ENCODE assay signal across 9 cellular contexts in the genomic region with DNA sequence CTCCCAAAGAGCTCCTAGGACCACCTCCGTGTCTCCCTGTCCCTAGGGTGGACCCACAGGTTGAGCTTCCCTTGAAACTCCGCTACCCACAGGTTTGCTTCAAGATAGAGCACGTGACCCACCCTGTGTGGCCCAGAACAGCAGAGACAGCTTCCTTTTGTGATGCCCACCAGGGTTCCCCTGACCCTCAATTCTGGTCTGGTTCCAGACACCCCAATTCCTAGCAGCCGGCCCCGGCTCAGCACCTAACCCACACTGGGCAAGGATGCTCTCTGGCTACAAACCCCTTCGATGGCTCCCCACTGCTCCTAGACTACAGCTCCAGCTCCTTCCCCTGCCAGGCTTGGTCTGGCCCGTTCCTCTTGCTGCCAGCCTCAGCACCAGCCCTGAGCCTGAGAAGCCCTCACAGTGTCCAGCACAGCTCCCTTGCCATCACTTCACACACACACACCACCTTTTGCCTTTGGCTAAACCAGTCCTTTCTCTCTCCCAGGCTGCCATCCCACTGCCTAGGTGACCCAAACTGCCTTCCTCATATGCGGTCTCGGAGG. TPM values are rescaled to one million over a fixed set of nuclear protein-coding genes. Genes with fewer than 3 reads are reported as not detected.
DNase-seq lines count a peak whose midpoint lies in the region; ATAC-seq and TF ChIP-seq lines count a peak whose summit lies in the region.
"Had no signal": no experiment of that assay in that cellular context is flagged by ENCODE, and none has a peak within 500 bp of the region (broad histone marks: within the 10 kb centered on the region; RNA-seq: fewer than 3 reads in every experiment).

No MANE protein-coding gene starts in this region.

- H3K27me3 Mint-ChIP-seq in CD4-positive, CD25-positive, alpha-beta regulatory T cell: peaks cover 16% of the 10 kb centered on the region
- H3K27me3 Mint-ChIP-seq in activated naive CD8-positive, alpha-beta T cell treated with anti-CD3 and anti-CD28 coated beads, Interleukin-2, amount 50 U/mL, for 24 hours: peaks cover 6% of the 10 kb centered on the region
- peaks cover 14 to 31% (median 18%) of the 10 kb centered on the region in 3 donors for H3K27me3 Mint-ChIP-seq in naive B cell

- no peak for DNase-seq in CD4-positive, CD25-positive, alpha-beta regulatory T cell
- no peak for DNase-seq in HCT116 (ENCODE audit: low read depth, low spot score)
- no peak for DNase-seq in activated naive CD8-positive, alpha-beta T cell treated with anti-CD3 and anti-CD28 coated beads, Interleukin-2, amount 50 U/mL, for 24 hours
- no peak for DNase-seq in naive B cell
- no peak for DNase-seq in iPS-NIHi11 (ENCODE audit: low spot score)
- DNase-seq in HEK293T (ENCODE audit: extremely low spot score): no peak
- DNase-seq in NCI-H1105 (lab: John Stamatoyannopoulos, UW): no peak

- POLR2A ChIA-PET in HCT116 (lab: Charles Lee) (no interaction called here), HEK293T (lab: Yijun Ruan, JAX) (interaction anchor here (1.3 to 2.1 kb wide), 2 partner anchors 23 to 58 kb away, joined by 3 to 6 read pairs; no protein-coding TSS in a partner anchor)

- no peak for TF ChIP-seq POLR2A in HCT116 (IDR thresholded peaks at IDR 0.05; ENCODE audit: borderline replicate concordance, extremely low read depth, insufficient read depth, insufficient read length)

- no peak overlapping the region for H3K4me3 ChIP-seq in CD4-positive, CD25-positive, alpha-beta regulatory T cell (ENCODE audit: low read depth, low read length)
- H3K4me3 ChIP-seq in HCT116 (replicated peaks in 1 of 2; ENCODE audit: low read depth in 1 of 2, low read length in 2 of 2): peak overlapping the region; percentile 30 to 39
- H3K4me3 ChIP-seq: ovary had no signal

- no peaks in the 10 kb centered on the region for H3K36me3 Mint-ChIP-seq in CD4-positive, CD25-positive, alpha-beta regulatory T cell
- no peaks in the 10 kb centered on the region for H3K36me3 Mint-ChIP-seq in activated naive CD8-positive, alpha-beta T cell treated with anti-CD3 and anti-CD28 coated beads, Interleukin-2, amount 50 U/mL, for 24 hours (ENCODE audit: low read depth)
- H3K36me3 Mint-ChIP-seq in naive B cell: peaks cover 0 to under 1% of the 10 kb centered on the region in 2 donors

- no peak for ATAC-seq in CD4-positive, CD25-positive, alpha-beta regulatory T cell (ENCODE audit: low read depth in 2 of 2)
- peak; percentile 33; the same call in 1 of the 2 replicates for ATAC-seq in HCT116
- no peak for ATAC-seq in activated naive CD8-positive, alpha-beta T cell treated with anti-CD3 and anti-CD28 coated beads, Interleukin-2, amount 50 U/mL, for 24 hours
- peak in 1 of 2 donors; percentile 13 for ATAC-seq in naive B cell (ENCODE audit: low read depth in 2 of 2)
- ATAC-seq in GM19328 (IDR thresholded peaks at IDR 0.05; ENCODE audit: unreplicated experiment): no peak

- peak overlapping the region; percentile 49 for H3K4me2 ChIP-seq in HCT116 (ENCODE audit: low read length)

- H3K9me3 Mint-ChIP-seq in CD4-positive, CD25-positive, alpha-beta regulatory T cell: peaks cover 0 to 2% (median 0%) of the 10 kb centered on the region in 7 donors
- H3K9me3 Mint-ChIP-seq in activated naive CD8-positive, alpha-beta T cell treated with anti-CD3 and anti-CD28 coated beads, Interleukin-2, amount 50 U/mL, for 24 hours: no peaks in the 10 kb centered on the region
- peaks cover 0 to 7% (median 5%) of the 10 kb centered on the region in 7 donors for H3K9me3 Mint-ChIP-seq in naive B cell

- TF ChIP-seq RAD21 in HCT116 (IDR thresholded peaks at IDR 0.05; ENCODE audit: low read depth): no peak

- peaks cover 0 to 8% (median 6%) of the 10 kb centered on the region in 4 donors for H3K4me1 Mint-ChIP-seq in CD4-positive, CD25-positive, alpha-beta regulatory T cell
- H3K4me1 Mint-ChIP-seq in activated naive CD8-positive, alpha-beta T cell treated with anti-CD3 and anti-CD28 coated beads, Interleukin-2, amount 50 U/mL, for 24 hours: peaks cover 3% of the 10 kb centered on the region
- peaks cover 9 to 12% (median 12%) of the 10 kb centered on the region in 3 donors for H3K4me1 Mint-ChIP-seq in naive B cell

- no peaks in the 10 kb centered on the region for H3K27me3 ChIP-seq in CD4-positive, CD25-positive, alpha-beta regulatory T cell (ENCODE audit: control insufficient read depth, insufficient read depth, low read length)
- H3K27me3 ChIP-seq in HCT116 (ENCODE audit: insufficient read depth, low read length): no peaks in the 10 kb centered on the region
- H3K27me3 ChIP-seq: ovary had no signal

- H3K27ac Mint-ChIP-seq in CD4-positive, CD25-positive, alpha-beta regulatory T cell: no peak overlapping the region
- H3K27ac Mint-ChIP-seq in activated naive CD8-positive, alpha-beta T cell treated with anti-CD3 and anti-CD28 coated beads, Interleukin-2, amount 50 U/mL, for 24 hours: no peak overlapping the region
- H3K27ac Mint-ChIP-seq in naive B cell: no peak overlapping the region

- H3K27ac ChIP-seq in CD4-positive, CD25-positive, alpha-beta regulatory T cell (ENCODE audit: insufficient read depth, low read length, poor library complexity, severe bottlenecking): no peak overlapping the region
- H3K27ac ChIP-seq in HCT116 (ENCODE audit: low read depth, low read length): no peak overlapping the region; the same call in 1 of the 2 replicates
- H3K27ac ChIP-seq: ovary had no signal

- no peak overlapping the region for H2AFZ ChIP-seq in HCT116 (ENCODE audit: low read depth, low read length, poor library complexity, severe bottlenecking)

- no peaks in the 10 kb centered on the region for H3K79me2 ChIP-seq in HCT116 (ENCODE audit: insufficient read depth, low read length)

- CTCF ChIA-PET in HCT116 (lab: Charles Lee) (interaction anchor here (0.5 to 2.5 kb wide), 16 partner anchors 18 to 726 kb away, joined by 3 to 25 read pairs (median 3); a partner anchor contains a TSS), HEK293T (lab: Yijun Ruan, JAX) (interaction anchor here (0.6 to 3.1 kb wide), 27 partner anchors 10 to 726 kb away, joined by 3 to 37 read pairs (median 5); a partner anchor contains a TSS)

- BruUV-seq in HCT116 (replicated peaks; lab: Mats Ljungman, UMichigan): no TSS peak

- RAD21 ChIA-PET in HCT116 (lab: Charles Lee; ENCODE audit: low non-redundant PET in 1 of 2, low total read pairs in 2 of 2, uncharacterized antibody in 2 of 2, unreplicated experiment in 2 of 2): interaction anchor here (0.5 to 1.2 kb wide), 4 partner anchors 32 to 128 kb away, joined by 3 to 7 read pairs (median 4); no protein-coding TSS in a partner anchor

- no peaks in the 10 kb centered on the region for H3K4me1 ChIP-seq in CD4-positive, CD25-positive, alpha-beta regulatory T cell (ENCODE audit: control insufficient read depth, insufficient read depth, low read length, poor library complexity, severe bottlenecking)
- H3K4me1 ChIP-seq in HCT116 (ENCODE audit: control insufficient read depth in 1 of 2, insufficient read depth in 2 of 2, low read length in 2 of 2): peaks cover 0 to 3% of the 10 kb centered on the region in 2 experiments; a peak in 1 of 4 replicates

- no peaks in the 10 kb centered on the region for H3K9me3 ChIP-seq in CD4-positive, CD25-positive, alpha-beta regulatory T cell (ENCODE audit: control insufficient read depth in 2 of 2, low read length in 2 of 2)
- no peaks in the 10 kb centered on the region for H3K9me3 ChIP-seq in HCT116 (ENCODE audit: control insufficient read depth in 1 of 2, insufficient read depth in 1 of 2, low read depth in 1 of 2, low read length in 2 of 2)
- H3K9me3 ChIP-seq: ovary had no signal

- no peaks in the 10 kb centered on the region for H3K36me3 ChIP-seq in CD4-positive, CD25-positive, alpha-beta regulatory T cell (ENCODE audit: control insufficient read depth, insufficient read depth, low read length)
- H3K36me3 ChIP-seq in HCT116 (ENCODE audit: control insufficient read depth in 1 of 2, insufficient read depth in 2 of 2, low read length in 2 of 2): no peaks in the 10 kb centered on the region
- H3K36me3 ChIP-seq: ovary had no signal

- H4K20me1 ChIP-seq in HCT116 (ENCODE audit: insufficient read depth): no peaks in the 10 kb centered on the region

- no peaks in the 10 kb centered on the region for H3K9me2 ChIP-seq in HCT116 (ENCODE audit: insufficient read depth)

- H3K4me3 Mint-ChIP-seq in CD4-positive, CD25-positive, alpha-beta regulatory T cell: peak overlapping the region in 3 of 4 donors; percentile 48 to 91 (median 65)
- H3K4me3 Mint-ChIP-seq in activated naive CD8-positive, alpha-beta T cell treated with anti-CD3 and anti-CD28 coated beads, Interleukin-2, amount 50 U/mL, for 24 hours: peak overlapping the region; percentile 57
- H3K4me3 Mint-ChIP-seq in naive B cell: peak overlapping the region in 6 of 8 donors; percentile 41 to 82 (median 74)

- H3K9ac ChIP-seq in HCT116 (ENCODE audit: low read length): no peak overlapping the region

- intact Hi-C loops in HCT116 (cut with micrococcal nuclease): loop anchor here (10.0 kb wide), 3 partner anchors 53 to 713 kb away; no protein-coding TSS in a partner anchor

- no peak for TF ChIP-seq CTCF in HCT116 (IDR thresholded peaks at IDR 0.05 in 2 of 3, conservative IDR thresholded peaks at IDR 0.05 in 1 of 3; ENCODE audit: borderline replicate concordance in 1 of 3, insufficient read depth in 1 of 3, low read depth in 2 of 3, low read length in 2 of 3)

TF ChIP-seq in HEK293T, 16 proteins besides CTCF, POLR2A, EP300 and RAD21 (continues in another document):
- TF ChIP-seq FOXA1 (IDR thresholded peaks at IDR 0.05): no peak

RNA-seq across cellular contexts. Expression of a gene that starts 6.3 kb away (rescaled TPM):
- 0.54 TPM for total RNA-seq in CD4-positive, CD25-positive, alpha-beta regulatory T cell
- not detected for polyA plus RNA-seq in CD4-positive, CD25-positive, alpha-beta regulatory T cell
- 0.84 TPM for total RNA-seq in HCT116 (2021; ENCODE audit: unreplicated experiment)
- polyA plus RNA-seq in HCT116 (2012): 0.26 and 0.64 TPM in 2 replicates
- polyA plus RNA-seq in naive B cell (ENCODE audit: low read depth in 6 of 6): not detected

RNA-seq across cellular contexts. Expression of a gene that starts 20.4 kb away (rescaled TPM):
- not detected for total RNA-seq in CD4-positive, CD25-positive, alpha-beta regulatory T cell
- polyA plus RNA-seq in CD4-positive, CD25-positive, alpha-beta regulatory T cell: not detected
- 14.2 TPM for total RNA-seq in HCT116 (2021; ENCODE audit: unreplicated experiment)
- 10.5 and 10.6 TPM in 2 replicates for polyA plus RNA-seq in HCT116 (2012)
- not detected for polyA plus RNA-seq in naive B cell (ENCODE audit: low read depth in 6 of 6)

RNA-seq across cellular contexts. Expression of a gene that starts 20.4 kb away (rescaled TPM):
- 3.4 TPM for total RNA-seq in CD4-positive, CD25-positive, alpha-beta regulatory T cell
- under 1 TPM; 0.08 to 0.72 (median 0.18) TPM for polyA plus RNA-seq in CD4-positive, CD25-positive, alpha-beta regulatory T cell
- 101 TPM for total RNA-seq in HCT116 (2021; ENCODE audit: unreplicated experiment)
- polyA plus RNA-seq in HCT116 (2012): 73.3 and 82.9 TPM in 2 replicates
- under 1 TPM in 3 of 6 donors, not detected in 3; 0.06 to 0.78 (median 0.23) TPM for polyA plus RNA-seq in naive B cell (ENCODE audit: low read depth in 6 of 6)

RNA-seq across cellular contexts. Expression of a gene that starts 56.8 kb away (rescaled TPM):
- 99.9 TPM for total RNA-seq in CD4-positive, CD25-positive, alpha-beta regulatory T cell
- 100 to 1,000 TPM; 261 to 318 (median 276) TPM for polyA plus RNA-seq in CD4-positive, CD25-positive, alpha-beta regulatory T cell
- total RNA-seq in HCT116 (2021; ENCODE audit: unreplicated experiment): 185 TPM
- 212 and 229 TPM in 2 replicates for polyA plus RNA-seq in HCT116 (2012)
- polyA plus RNA-seq in naive B cell (ENCODE audit: low read depth in 6 of 6): 100 to 1,000 TPM; 228 to 369 (median 252) TPM

RNA-seq across cellular contexts. Expression of a gene that starts 57.3 kb away (rescaled TPM):
- 7.5 TPM for total RNA-seq in CD4-positive, CD25-positive, alpha-beta regulatory T cell
- polyA plus RNA-seq in CD4-positive, CD25-positive, alpha-beta regulatory T cell: 1 to 10 TPM; 1.1 to 3.4 (median 1.5) TPM
- total RNA-seq in HCT116 (2021; ENCODE audit: unreplicated experiment): 7.1 TPM
- 7.8 and 9.9 TPM in 2 replicates for polyA plus RNA-seq in HCT116 (2012)
- 1 to 10 TPM; 2.2 to 6.2 (median 5.2) TPM for polyA plus RNA-seq in naive B cell (ENCODE audit: low read depth in 6 of 6)

Comparison
In these comparisons a context has a peak if more than half of its experiments do, and no peak if none do; other contexts are left out.
1. RNA of a gene that starts 20.4 kb away (total RNA-seq): 14.2 TPM in HCT116 (single experiment); not detected in CD4-positive, CD25-positive, alpha-beta regulatory T cell (single experiment); every median in the first group is over 10 times any median in the second.
2. RNA of a gene that starts 20.4 kb away (total RNA-seq): 101 TPM in HCT116 (single experiment); 3.4 TPM in CD4-positive, CD25-positive, alpha-beta regulatory T cell (single experiment); every median in the first group is over 10 times any median in the second.
3. Peak in every context shown above with its lines, with median percentiles within 50 percentile points of each other: H3K4me3 Mint-ChIP-seq.